16 cellular contexts compared by ENCODE assay signal in genomic region chr2:64604929-64605550, GRCh38. TPM values are rescaled to one million over a fixed set of nuclear protein-coding genes. Genes with fewer than 3 reads are reported as not detected.
DNase-seq lines count a peak whose midpoint lies in the region; ATAC-seq and TF ChIP-seq lines count a peak whose summit lies in the region.
"Had no signal": no experiment of that assay in that cellular context is flagged by ENCODE, and none has a peak within 500 bp of the region (broad histone marks: within the 10 kb centered on the region; RNA-seq: fewer than 3 reads in every experiment).

No MANE protein-coding gene starts in this region.

- no peaks in the 10 kb centered on the region for H3K36me3 ChIP-seq in hepatocyte (replicated peaks; ENCODE audit: insufficient read depth, low read depth)
- H3K36me3 ChIP-seq: thoracic aorta had no signal

- peaks cover 8% of the 10 kb centered on the region for H3K36me3 Mint-ChIP-seq in stimulated activated memory B cell treated with anti-CD40 and anti-IgM and Interleukin-4, amounts not matched to agents 10 μg/mL and 1 μg/mL and 100 μg/mL, for 72 hours

- H3K27me3 Mint-ChIP-seq in stimulated activated memory B cell treated with anti-CD40 and anti-IgM and Interleukin-4, amounts not matched to agents 10 μg/mL and 1 μg/mL and 100 μg/mL, for 72 hours: no peaks in the 10 kb centered on the region

- H3K27ac ChIP-seq in hepatocyte: peak overlapping the region; percentile 87
- H3K27ac ChIP-seq: 22Rv1, thoracic aorta had no signal

- peaks cover 57% of the 10 kb centered on the region for H3K4me1 ChIP-seq in hepatocyte (ENCODE audit: insufficient read depth)

- no peak overlapping the region for H2AFZ ChIP-seq in hepatocyte

- H3K9me3 Mint-ChIP-seq in stimulated activated memory B cell treated with anti-CD40 and anti-IgM and Interleukin-4, amounts not matched to agents 10 μg/mL and 1 μg/mL and 100 μg/mL, for 72 hours: peaks cover 6% of the 10 kb centered on the region

- ATAC-seq in stimulated activated memory B cell treated with anti-CD40 and anti-IgM and Interleukin-4, amounts not matched to agents 10 μg/mL and 1 μg/mL and 100 μg/mL, for 72 hours: no peak

- no peak overlapping the region for H3K4me3 ChIP-seq in hepatocyte
- H3K4me3 ChIP-seq: lung, thoracic aorta had no signal

- H3K4me3 Mint-ChIP-seq in stimulated activated memory B cell treated with anti-CD40 and anti-IgM and Interleukin-4, amounts not matched to agents 10 μg/mL and 1 μg/mL and 100 μg/mL, for 72 hours: no peak overlapping the region

- H3K27me3 ChIP-seq in hepatocyte: no peaks in the 10 kb centered on the region

- H3K9me3 ChIP-seq in hepatocyte (ENCODE audit: low read depth): no peaks in the 10 kb centered on the region
- H3K9me3 ChIP-seq: thoracic aorta had no signal

- H3K27ac Mint-ChIP-seq in stimulated activated memory B cell treated with anti-CD40 and anti-IgM and Interleukin-4, amounts not matched to agents 10 μg/mL and 1 μg/mL and 100 μg/mL, for 72 hours: peak overlapping the region; percentile 100

- 71% methylated on average over 6 of the region's 6 CpGs for WGBS in hepatocyte (ENCODE audit: low lambda C conversion rate, missing lambda C conversion rate)

- H3K4me2 ChIP-seq in hepatocyte: no peak overlapping the region

- TF ChIP-seq CTCF in hepatocyte (IDR thresholded peaks at IDR 0.05; ENCODE audit: poor library complexity): no peak

- no peaks in the 10 kb centered on the region for H3K9me2 ChIP-seq in hepatocyte (replicated peaks; ENCODE audit: insufficient read depth)

- peaks cover 32% of the 10 kb centered on the region for H3K4me1 Mint-ChIP-seq in stimulated activated memory B cell treated with anti-CD40 and anti-IgM and Interleukin-4, amounts not matched to agents 10 μg/mL and 1 μg/mL and 100 μg/mL, for 72 hours

- DNase-seq in DMS79 treated with DMSO at 0.1 percent for 48 hours (lab: John Stamatoyannopoulos, UW): peak; percentile 10
- DNase-seq in DMS79 (lab: John Stamatoyannopoulos, UW): no peak
- peak; percentile 11 for DNase-seq in amniotic stem cell (lab: John Stamatoyannopoulos, UW)
- DNase-seq in hepatocyte (ENCODE audit: low spot score): peak; percentile 51
- no peak for DNase-seq in NCI-H510A treated with DMSO at 0.1 percent for 48 hours (lab: John Stamatoyannopoulos, UW)
- no peak for DNase-seq in activated gamma-delta T cell treated with Interleukin-2 at 50 U/mL for 16 hours
- DNase-seq in kidney tubule cell (ENCODE audit: low spot score): no peak
- DNase-seq: activated CD4-positive, alpha-beta T cell treated with anti-CD3 and anti-CD28 coated beads for 48 hours; activated gamma-delta T cell; glutamatergic neuron; NCI-H1092 treated with DMSO at 0.1 percent for 48 hours; NCI-H526 treated with DMSO at 0.1 percent for 48 hours had no signal

- no peaks in the 10 kb centered on the region for H3K79me2 ChIP-seq in hepatocyte

- H4K20me1 ChIP-seq in hepatocyte (ENCODE audit: insufficient read depth, poor library complexity, severe bottlenecking): no peaks in the 10 kb centered on the region

RNA-seq across cellular contexts. Expression of gene SERTAD2, which starts 48.7 kb away (rescaled TPM):
- total RNA-seq in hepatocyte: 23.4 and 23.8 TPM in 2 replicates
- 13.8 and 15.0 TPM in 2 replicates for polyA plus RNA-seq in hepatocyte

Comparison
In these comparisons a context has a peak if more than half of its experiments do, and no peak if none do; other contexts are left out.
1. DNase-seq: peak in DMS79 treated with DMSO at 0.1 percent for 48 hours (single experiment), amniotic stem cell (single experiment) and hepatocyte (single experiment); none in DMS79 (single experiment), NCI-H510A treated with DMSO at 0.1 percent for 48 hours (single experiment), activated gamma-delta T cell treated with Interleukin-2 at 50 U/mL for 16 hours (single experiment) and kidney tubule cell (single experiment).